ENCODE assay signal across 32 cellular contexts in genomic region chr18:36717422-36718110, GRCh38.
"Had no signal": no experiment of that assay in that cellular context is flagged by ENCODE, and none has a peak within 500 bp of the region (broad histone marks: within the 10 kb centered on the region; RNA-seq: fewer than 3 reads in every experiment).

No MANE protein-coding gene starts in this region.

- DNase-seq: activated B cell treated with CpG ODN at 0.5 μM for 24 hours; activated CD4-positive, alpha-beta memory T cell treated with anti-CD3 and anti-CD28 coated beads for 36 hours; activated CD4-positive, alpha-beta T cell treated with anti-CD3 and anti-CD28 coated beads for 4 hours; activated CD4-positive, alpha-beta T cell treated with anti-CD3 and anti-CD28 coated beads, Interleukin-2, amount 50 U/mL, for 1 hour; activated CD4-positive, CD25-positive, alpha-beta regulatory T cell treated with anti-CD3 and anti-CD28 coated beads, Interleukin-2, amount 50 U/mL, for 72 hours; activated CD8-positive, alpha-beta memory T cell treated with anti-CD3 and anti-CD28 coated beads, Interleukin-2, amount 50 U/mL, for 4 hours; activated naive CD4-positive, alpha-beta T cell treated with anti-CD3 and anti-CD28 coated beads, Interleukin-2, amount 10 ng/mL, durations not matched to agents 7 days and 5 days; activated naive CD8-positive, alpha-beta T cell treated with anti-CD3 and anti-CD28 coated beads, Interleukin-2, amount 50 U/mL, for 24 hours; activated T-cell treated with anti-CD3 and anti-CD28 coated beads for 4 hours; activated T-cell treated with anti-CD3 and anti-CD28 coated beads, Interleukin-2, amount 50 U/mL, for 4 hours; anterior cingulate cortex; Kasumi-1; KG1; MG63; NCI-H1048; NCI-H1105 treated with DMSO at 0.1 percent for 48 hours; NCI-H1436; NCI-H1694; NCI-H1930; NCI-H2081 treated with DMSO at 0.1 percent for 48 hours; NCI-H2227 treated with DMSO at 0.1 percent for 48 hours; NCI-H446; NCI-H524 treated with DMSO at 0.1 percent for 48 hours; NK-92 treated with Interleukin-12 subunit alpha and Interleukin-12 subunit beta, amount 100 ng/mL, for 24 hours; PC-9; SW 1271; T-helper 1 cell; T-helper 2 cell; T-helper 9 cell had no signal

- H3K27ac ChIP-seq: PC-9, RWPE1, VCaP had no signal

- H3K36me3 ChIP-seq: MG63 had no signal

- H3K4me2 ChIP-seq: PC-9 had no signal

- H3K4me3 ChIP-seq: MG63, PC-9 had no signal

- H3K27me3 ChIP-seq: MG63 had no signal

- ATAC-seq: activated naive CD8-positive, alpha-beta T cell treated with anti-CD3 and anti-CD28 coated beads, Interleukin-2, amount 50 U/mL, for 24 hours; activated T-cell treated with anti-CD3 and anti-CD28 coated beads, Interleukin-2, amount 50 U/mL, for 4 hours; Right ventricle myocardium inferior had no signal
